Comparison of ENCODE assay signal across 8 cellular contexts in genomic region chr11:122984186-122985011, GRCh38. TPM values are rescaled to one million over a fixed set of nuclear protein-coding genes. Genes with fewer than 3 reads are reported as not detected.
DNase-seq lines count a peak whose midpoint lies in the region; ATAC-seq, FAIRE-seq and TF ChIP-seq lines count a peak whose summit lies in the region.

No MANE protein-coding gene starts in this region.

- no peaks in the 10 kb centered on the region for H3K9me3 ChIP-seq in mononuclear cell (ENCODE audit: low read depth, low read length)

- peaks cover 81% of the 10 kb centered on the region for H3K27me3 ChIP-seq in mononuclear cell (ENCODE audit: insufficient read depth, low read length)

- H3K4me3 ChIP-seq in coronary artery (peak overlapping the region; percentile 78), mononuclear cell (ENCODE audit: low read length) (peak overlapping the region; percentile 28)

- FAIRE-seq in RCC 7860 (lab: Jason Lieb, UNC): no peak

- H3K27ac ChIP-seq in coronary artery: no peak overlapping the region

- no peak for TF ChIP-seq CTCF in coronary artery (IDR thresholded peaks at IDR 0.05)

- peaks cover 9% of the 10 kb centered on the region for H3K4me1 ChIP-seq in mononuclear cell (ENCODE audit: insufficient read depth, low read length)

- DNase-seq in DMS79 (lab: John Stamatoyannopoulos, UW) (peak; percentile 63), NCI-H1105 treated with DMSO at 0.1 percent for 48 hours (lab: John Stamatoyannopoulos, UW) (peak; percentile 70), coronary artery (ENCODE audit: low spot score) (no peak), RCC 7860 (ENCODE audit: low spot score) (no peak), NOMO-1 treated with DMSO at 0.1 percent for 48 hours (lab: John Stamatoyannopoulos, UW; ENCODE audit: unreplicated experiment) (no peak), NCI-H1436 treated with DMSO at 0.1 percent for 48 hours (lab: John Stamatoyannopoulos, UW) (no peak)

- no peak for ATAC-seq in GM18517 (IDR thresholded peaks at IDR 0.05; ENCODE audit: unreplicated experiment)

RNA-seq across cellular contexts. Expression of gene BSX, which starts 2.8 kb away (rescaled TPM):
- total RNA-seq in mononuclear cell: not detected

Comparison
In these comparisons a context has a peak if more than half of its experiments do, and no peak if none do; other contexts are left out.
1. DNase-seq: peak in DMS79 (single experiment) and NCI-H1105 treated with DMSO at 0.1 percent for 48 hours (single experiment); none in coronary artery (single experiment), RCC 7860 (single experiment), NOMO-1 treated with DMSO at 0.1 percent for 48 hours (single experiment) and NCI-H1436 treated with DMSO at 0.1 percent for 48 hours (single experiment).